Comparison of ENCODE assay signal across 7 cellular contexts in genomic region chr15:48976444-48977088, GRCh38. TPM values are rescaled to one million over a fixed set of nuclear protein-coding genes. Genes with fewer than 3 reads are reported as not detected.
A peak's percentile ranks its signal among the peaks of the same experiment; 100 is the strongest.
DNase-seq lines count a peak whose midpoint lies in the region; ATAC-seq and TF ChIP-seq lines count a peak whose summit lies in the region.

No MANE protein-coding gene starts in this region.

- peak overlapping the region; percentile 57 for H3K4me2 ChIP-seq in SU-DHL-6 (ENCODE audit: low read depth, low read length, poor library complexity, severe bottlenecking)

- intact Hi-C loops in right cardiac atrium (cut with DNase I), result no loop called here
- intact Hi-C loops in prostate gland (cut with DNase I), result no loop called here

- 79% methylated on average over 17 of the region's 17 CpGs for WGBS in right cardiac atrium
- WGBS in prostate gland, result 89% methylated on average over 17 of the region's 17 CpGs

- H3K27me3 ChIP-seq in H7 (ENCODE audit: control insufficient read depth, insufficient read depth, low read length) (0 out of 2 replicates have a peak, but pooled peaks cover 2% of the 10 kb centered on the region), SU-DHL-6 (ENCODE audit: low read length) (no peaks in the 10 kb centered on the region), right cardiac atrium (ENCODE audit: control insufficient read depth, insufficient read depth) (no peaks in the 10 kb centered on the region), rectal smooth muscle tissue (ENCODE audit: control insufficient read depth, insufficient read depth, low read length) (no peaks in the 10 kb centered on the region), prostate gland (replicated peaks; ENCODE audit: insufficient read depth) (no peaks in the 10 kb centered on the region)

- H3K4me3 ChIP-seq in H7 (ENCODE audit: insufficient read depth, low read depth, low read length) (no peak overlapping the region; the same call in 1 of the 2 replicates), SU-DHL-6 (ENCODE audit: insufficient read depth, low read length, poor library complexity, severe bottlenecking) (no peak overlapping the region), right cardiac atrium (ENCODE audit: low read length) (no peak overlapping the region), rectal smooth muscle tissue (ENCODE audit: low read length) (peak overlapping the region; percentile 64), prostate gland (no peak overlapping the region)

- no peaks in the 10 kb centered on the region for H4K20me1 ChIP-seq in SU-DHL-6 (ENCODE audit: low read depth, low read length)

- peak; percentile 28 for DNase-seq in H7
- peak; percentile 28 to 62 (median 57) for DNase-seq in right cardiac atrium
- DNase-seq in COLO668 (lab: John Stamatoyannopoulos, UW; ENCODE audit: unreplicated experiment), result no peak
- DNase-seq in prostate gland (ENCODE audit: low spot score), result no peak

- H3K27ac ChIP-seq in SU-DHL-6 (ENCODE audit: low read depth, low read length) (no peak overlapping the region), right cardiac atrium (ENCODE audit: low read length) (peak overlapping the region; percentile 1), rectal smooth muscle tissue (ENCODE audit: low read depth, low read length) (peak overlapping the region; percentile 70), prostate gland (no peak overlapping the region)

- peak; percentile 42 to 47 for ATAC-seq in right cardiac atrium
- ATAC-seq in HG02642 (IDR thresholded peaks at IDR 0.05; ENCODE audit: poor library complexity, unreplicated experiment), result no peak

- H2AFZ ChIP-seq in SU-DHL-6 (ENCODE audit: low read depth, low read length, severe bottlenecking), result peak overlapping the region; percentile 93

- no peaks in the 10 kb centered on the region for H3F3A ChIP-seq in SU-DHL-6 (ENCODE audit: insufficient read depth)

- no peaks in the 10 kb centered on the region for H3K9me2 ChIP-seq in SU-DHL-6 (replicated peaks; ENCODE audit: insufficient read depth, low read length)

- H3K4me1 ChIP-seq in right cardiac atrium (ENCODE audit: control insufficient read depth, insufficient read depth, low read length) (no peaks in the 10 kb centered on the region), rectal smooth muscle tissue (ENCODE audit: control insufficient read depth, insufficient read depth, low read length) (peaks cover 4% of the 10 kb centered on the region), prostate gland (replicated peaks) (no peaks in the 10 kb centered on the region)

- H3K36me3 ChIP-seq in H7 (replicated peaks; ENCODE audit: control insufficient read depth, insufficient read depth, low read length), result no peaks in the 10 kb centered on the region
- H3K36me3 ChIP-seq in SU-DHL-6 (ENCODE audit: low read length), result no peaks in the 10 kb centered on the region
- no peaks in the 10 kb centered on the region for H3K36me3 ChIP-seq in rectal smooth muscle tissue (ENCODE audit: control insufficient read depth, insufficient read depth, low read length)
- no peaks in the 10 kb centered on the region for H3K36me3 ChIP-seq in prostate gland

- TF ChIP-seq CTCF in SU-DHL-6 (IDR thresholded peaks at IDR 0.05; ENCODE audit: insufficient read depth, low read length, poor library complexity, severe bottlenecking) (no peak), prostate gland (IDR thresholded peaks at IDR 0.05) (no peak)

- no peaks in the 10 kb centered on the region for H3K79me2 ChIP-seq in SU-DHL-6 (ENCODE audit: insufficient read depth, low read length)

- TF ChIP-seq POLR2A in prostate gland (IDR thresholded peaks at IDR 0.05), result no peak

- H3K9ac ChIP-seq in SU-DHL-6 (ENCODE audit: low read length), result peak overlapping the region; percentile 49; the same call in 1 of the 2 replicates
- H3K9ac ChIP-seq in rectal smooth muscle tissue (ENCODE audit: low read length), result no peak overlapping the region

- no peaks in the 10 kb centered on the region for H3K9me3 ChIP-seq in SU-DHL-6 (ENCODE audit: insufficient read depth, low read length)
- H3K9me3 ChIP-seq in right cardiac atrium (ENCODE audit: control insufficient read depth, low read length), result no peaks in the 10 kb centered on the region
- H3K9me3 ChIP-seq in prostate gland, result no peaks in the 10 kb centered on the region

RNA-seq across cellular contexts. Expression of gene SHC4, which starts 12.8 kb away (rescaled TPM):
- 0.03 and 1.1 TPM in 2 replicates for total RNA-seq in H7 (2014; rRNA removed; shearing (Covaris generic))
- total RNA-seq in right cardiac atrium, result 1 to 10 TPM; 2.6 to 6.6 (median 3.6) TPM
- polyA plus RNA-seq in right cardiac atrium, result 2.4 TPM
- total RNA-seq in prostate gland, result 10 to 100 TPM in 1 of 2 donors, under 1 TPM in 1; 0.27 to 45.0 TPM

Comparison
In these comparisons a context has a peak if more than half of its experiments do, and no peak if none do; other contexts are left out.
1. DNase-seq: peak in H7 (single experiment) and right cardiac atrium (3 of 3); none in COLO668 (single experiment) and prostate gland (single experiment).
2. H3K27ac ChIP-seq: peak in right cardiac atrium (single experiment) and rectal smooth muscle tissue (single experiment); none in SU-DHL-6 (single experiment) and prostate gland (0 of 2).